11 cellular contexts compared by ENCODE assay signal in genomic region chr1:54336121-54336520, GRCh38.
A peak's percentile ranks its signal among the peaks of the same experiment; 100 is the strongest.
DNase-seq lines count a peak whose midpoint lies in the region; ATAC-seq and TF ChIP-seq lines count a peak whose summit lies in the region.
"Had no signal": no experiment of that assay in that cellular context is flagged by ENCODE, and none has a peak within 500 bp of the region (broad histone marks: within the 10 kb centered on the region; RNA-seq: fewer than 3 reads in every experiment).

No MANE protein-coding gene starts in this region.

- intact Hi-C loops in dorsolateral prefrontal cortex (cut with DNase I), result no loop called here

- no peak for TF ChIP-seq CTCF in dorsolateral prefrontal cortex (IDR thresholded peaks at IDR 0.05 in 54 of 56, conservative IDR thresholded peaks at IDR 0.05 in 2 of 56; ENCODE audit: low read depth in 1 of 56, partially characterized antibody in 56 of 56)
- no peak for TF ChIP-seq CTCF in thoracic aorta (IDR thresholded peaks at IDR 0.05)

- H3K9me3 ChIP-seq in muscle layer of colon (ENCODE audit: low read length) (no peaks in the 10 kb centered on the region), thoracic aorta (no peaks in the 10 kb centered on the region)

- no peaks in the 10 kb centered on the region for H3K36me3 ChIP-seq in muscle layer of colon (ENCODE audit: insufficient read depth, low read length)
- H3K36me3 ChIP-seq in thoracic aorta, result no peaks in the 10 kb centered on the region

- H3K27me3 ChIP-seq in dorsolateral prefrontal cortex (no peaks in the 10 kb centered on the region), muscle layer of colon (ENCODE audit: control insufficient read depth in 1 of 2, insufficient read depth in 2 of 2, low read length in 2 of 2) (no peaks in the 10 kb centered on the region), thoracic aorta (replicated peaks; ENCODE audit: insufficient read depth) (no peaks in the 10 kb centered on the region)

- H3K27ac ChIP-seq in dorsolateral prefrontal cortex (peak overlapping the region in 58 of 59 donors; percentile 49 to 97 (median 90)), muscle layer of colon (ENCODE audit: low read depth, low read length) (peak overlapping the region; percentile 84), thoracic aorta (peak overlapping the region; percentile 81 to 82)

- H3K4me1 ChIP-seq in muscle layer of colon (ENCODE audit: insufficient read depth, low read length) (peaks cover 81% of the 10 kb centered on the region), thoracic aorta (ENCODE audit: control insufficient read depth in 1 of 2, low read depth in 2 of 2) (peaks cover 22 to 67% of the 10 kb centered on the region in 2 donors)

- DNase-seq in NCI-H82 (lab: John Stamatoyannopoulos, UW), result peak; percentile 81
- DNase-seq in NCI-H82 treated with DMSO at 0.1 percent for 48 hours (lab: John Stamatoyannopoulos, UW; ENCODE audit: unreplicated experiment), result no peak
- no peak for DNase-seq in dorsolateral prefrontal cortex
- DNase-seq in thoracic aorta (ENCODE audit: low spot score), result no peak
- DNase-seq in NCI-H2196 (lab: John Stamatoyannopoulos, UW; ENCODE audit: unreplicated experiment), result no peak
- DNase-seq: activated B cell treated with CpG ODN at 0.5 μM for 24 hours; activated T-cell treated with anti-CD3 and anti-CD28 coated beads, Interleukin-2, amount 50 U/mL, for 48 hours; MM.1S had no signal

- H3K9ac ChIP-seq in muscle layer of colon (ENCODE audit: low read length), result no peak overlapping the region

- H3K4me3 ChIP-seq in dorsolateral prefrontal cortex, result no peak overlapping the region
- H3K4me3 ChIP-seq in muscle layer of colon (ENCODE audit: low read depth in 1 of 2, low read length in 2 of 2), result no peak overlapping the region
- H3K4me3 ChIP-seq in thoracic aorta, result peak overlapping the region; percentile 58

- ATAC-seq in thoracic aorta (ENCODE audit: insufficient number of reproducible peaks, low FRiP score, low read depth), result no peak
- no peak for ATAC-seq in HG02798 (IDR thresholded peaks at IDR 0.05; ENCODE audit: poor library complexity, unreplicated experiment)
- ATAC-seq in HG02852 (IDR thresholded peaks at IDR 0.05; ENCODE audit: unreplicated experiment), result no peak
